28 cellular contexts compared by ENCODE assay signal in genomic region chr11:76713499-76713898, GRCh38. TPM values are rescaled to one million over a fixed set of nuclear protein-coding genes. Genes with fewer than 3 reads are reported as not detected.
A peak's percentile ranks its signal among the peaks of the same experiment; 100 is the strongest.
DNase-seq lines count a peak whose midpoint lies in the region; ATAC-seq, FAIRE-seq and TF ChIP-seq lines count a peak whose summit lies in the region.
"Had no signal": no experiment of that assay in that cellular context is flagged by ENCODE, and none has a peak within 500 bp of the region (broad histone marks: within the 10 kb centered on the region; RNA-seq: fewer than 3 reads in every experiment).

No MANE protein-coding gene starts in this region.

- TF ChIP-seq CTCF in H1 (IDR thresholded peaks at IDR 0.05; ENCODE audit: control extremely low read depth in 1 of 3, insufficient read depth in 1 of 3, low read depth in 1 of 3, low read length in 3 of 3), result no peak

- no peak overlapping the region for H3K4me3 Mint-ChIP-seq in stimulated activated naive CD8-positive, alpha-beta T cell treated with anti-CD3 and anti-CD28 coated beads, Interleukin-15, amount 100 ng/mL, for 72 hours
- H3K4me3 Mint-ChIP-seq in stimulated activated memory B cell treated with anti-CD40 and anti-IgM and Interleukin-4, amounts not matched to agents 10 μg/mL and 1 μg/mL and 100 μg/mL, for 72 hours, result no peak overlapping the region
- H3K4me3 Mint-ChIP-seq: B cell; CD4-positive, alpha-beta T cell; CD8-positive, alpha-beta T cell had no signal

- no peaks in the 10 kb centered on the region for H4K20me1 ChIP-seq in H1 (replicated peaks in 1 of 2; ENCODE audit: control insufficient read depth in 1 of 2, insufficient read depth in 2 of 2, low read length in 2 of 2)
- H4K20me1 ChIP-seq: BLaER1 treated with 17β-estradiol and CSF1 and Interleukin-3, amounts not matched to agents 10 nM and 100 nM had no signal

- TF ChIP-seq EP300 in H1 (IDR thresholded peaks at IDR 0.05; ENCODE audit: borderline replicate concordance in 1 of 2, low read depth in 2 of 2, low read length in 2 of 2), result no peak

- H2BK20ac ChIP-seq in H1 (ENCODE audit: low read length), result no peak overlapping the region

- H3K23me2 ChIP-seq in H1 (ENCODE audit: low read depth, low read length), result peaks cover 7% of the 10 kb centered on the region; the same call in 1 of the 2 replicates

- no peak for DNase-seq in stimulated activated naive CD8-positive, alpha-beta T cell treated with anti-CD3 and anti-CD28 coated beads, Interleukin-15, amount 100 ng/mL, for 72 hours
- no peak for DNase-seq in stimulated activated naive CD8-positive, alpha-beta T cell treated with anti-CD3 and anti-CD28 coated beads, Interleukin-15, Interleukin-2, amounts not matched to agents 100 U/mL and 50 U/mL, for 24 hours
- no peak for DNase-seq in H1 (ENCODE audit: low read depth in 1 of 2, low spot score in 2 of 2)
- DNase-seq in NCI-H1048 (lab: John Stamatoyannopoulos, UW), result no peak
- DNase-seq in stimulated activated naive CD4-positive, alpha-beta T cell (lab: John Stamatoyannopoulos, UW), result no peak
- DNase-seq: AML-193; Caco-2; Calu3; CD4-positive, alpha-beta T cell; CD8-positive, alpha-beta T cell; DMS 273 treated with DMSO at 0.1 percent for 48 hours; DMS153; DMS53; DMS79; DND-41; EL; GDM1 had no signal

- H3K27me3 Mint-ChIP-seq in stimulated activated naive CD8-positive, alpha-beta T cell treated with anti-CD3 and anti-CD28 coated beads, Interleukin-15, amount 100 ng/mL, for 72 hours, result peaks cover under 1% of the 10 kb centered on the region
- peaks cover 12% of the 10 kb centered on the region for H3K27me3 Mint-ChIP-seq in stimulated activated memory B cell treated with anti-CD40 and anti-IgM and Interleukin-4, amounts not matched to agents 10 μg/mL and 1 μg/mL and 100 μg/mL, for 72 hours
- H3K27me3 Mint-ChIP-seq: CD4-positive, alpha-beta T cell had no signal

- peak overlapping the region; percentile 17 for H3K56ac ChIP-seq in H1 (replicated peaks; ENCODE audit: insufficient read length, low read depth, low read length)

- no peaks in the 10 kb centered on the region for H3K9me3 Mint-ChIP-seq in stimulated activated naive CD8-positive, alpha-beta T cell treated with anti-CD3 and anti-CD28 coated beads, Interleukin-15, amount 100 ng/mL, for 72 hours
- H3K9me3 Mint-ChIP-seq in stimulated activated memory B cell treated with anti-CD40 and anti-IgM and Interleukin-4, amounts not matched to agents 10 μg/mL and 1 μg/mL and 100 μg/mL, for 72 hours, result no peaks in the 10 kb centered on the region
- H3K9me3 Mint-ChIP-seq: CD4-positive, alpha-beta T cell; CD8-positive, alpha-beta T cell had no signal

- H3K4me1 ChIP-seq in H1 (replicated peaks in 1 of 4; ENCODE audit: control insufficient read depth in 3 of 4, insufficient read depth in 4 of 4, low read length in 3 of 4), result no peaks in the 10 kb centered on the region
- H3K4me1 ChIP-seq: A549; BLaER1 treated with 17β-estradiol and CSF1 and Interleukin-3, amounts not matched to agents 10 nM and 100 nM; Caco-2 had no signal

- H2BK15ac ChIP-seq in H1 (ENCODE audit: low read length), result no peak overlapping the region

- no peak overlapping the region for H3K23ac ChIP-seq in H1 (ENCODE audit: insufficient read length)

- H3K27me3 ChIP-seq in H1 (replicated peaks in 1 of 4; ENCODE audit: control insufficient read depth in 3 of 4, extremely low read depth in 1 of 4, insufficient read depth in 3 of 4, low read length in 3 of 4), result no peaks in the 10 kb centered on the region
- H3K27me3 ChIP-seq: BLaER1 treated with 17β-estradiol and CSF1 and Interleukin-3, amounts not matched to agents 10 nM and 100 nM had no signal

- no peak overlapping the region for H3K9ac ChIP-seq in H1 (replicated peaks in 1 of 4; ENCODE audit: extremely low read depth in 1 of 4, low read depth in 3 of 4, low read length in 3 of 4)
- H3K9ac ChIP-seq: BLaER1 treated with 17β-estradiol and CSF1 and Interleukin-3, amounts not matched to agents 10 nM and 100 nM had no signal

- no peak overlapping the region for H4K91ac ChIP-seq in H1 (replicated peaks; ENCODE audit: insufficient read length, low read length)

- H3K18ac ChIP-seq in H1 (ENCODE audit: extremely low read depth, low read length), result no peak overlapping the region

- no peak for TF ChIP-seq POLR2A in H1 (IDR thresholded peaks at IDR 0.05; ENCODE audit: control extremely low read depth in 1 of 2, low read depth in 2 of 2, low read length in 2 of 2)

- peak; percentile 33 for ATAC-seq in stimulated activated naive CD8-positive, alpha-beta T cell treated with anti-CD3 and anti-CD28 coated beads, Interleukin-15, amount 100 ng/mL, for 72 hours
- no peak for ATAC-seq in stimulated activated naive CD8-positive, alpha-beta T cell treated with anti-CD3 and anti-CD28 coated beads, Interleukin-15, Interleukin-2, amounts not matched to agents 100 U/mL and 50 U/mL, for 24 hours
- ATAC-seq in stimulated activated memory B cell treated with anti-CD40 and anti-IgM and Interleukin-4, amounts not matched to agents 10 μg/mL and 1 μg/mL and 100 μg/mL, for 72 hours, result peak; percentile 25
- ATAC-seq: A549; CD8-positive, alpha-beta T cell; GM12878 had no signal

- 75% methylated on average over 1 of the region's 2 CpGs; no CpG with 5 or more reads in 1 of the 2 experiments for WGBS in H1 (ENCODE audit: extremely low coverage in 1 of 2, insufficient coverage in 1 of 2, insufficient read length in 1 of 2, insufficient replicate concordance in 2 of 2, low coverage in 1 of 2, low lambda C conversion rate in 2 of 2, missing lambda C conversion rate in 1 of 2), 2 experiments

- H4K8ac ChIP-seq in H1 (ENCODE audit: extremely low read depth, insufficient read depth, low read length), result no peak overlapping the region

- H3K14ac ChIP-seq in H1 (ENCODE audit: insufficient read length), result no peak overlapping the region

- H2BK12ac ChIP-seq in H1 (ENCODE audit: low read depth, low read length), result no peak overlapping the region

- no peak for TF ChIP-seq RAD21 in H1 (IDR thresholded peaks at IDR 0.05 in 1 of 2, conservative IDR thresholded peaks at IDR 0.05 in 1 of 2; ENCODE audit: low read depth in 2 of 2, low read length in 2 of 2)

- no peak overlapping the region for H3K4ac ChIP-seq in H1 (replicated peaks; ENCODE audit: insufficient read length, low read depth, low read length)

- H3K4me2 ChIP-seq in H1 (ENCODE audit: insufficient read depth in 1 of 2, low read depth in 2 of 2, low read length in 2 of 2), result no peak overlapping the region
- H3K4me2 ChIP-seq: A549; BLaER1 treated with 17β-estradiol and CSF1 and Interleukin-3, amounts not matched to agents 10 nM and 100 nM had no signal

- CTCF ChIA-PET in H1 (lab: Charles Lee; ENCODE audit: partially characterized antibody), result interaction anchor here (0.6 to 5.0 kb wide), 10 partner anchors 10 to 530 kb away, joined by 3 to 39 read pairs (median 4); no protein-coding TSS in a partner anchor

- H2BK5ac ChIP-seq in H1 (ENCODE audit: low read depth, low read length), result no peak overlapping the region

- no peak overlapping the region for H3K27ac Mint-ChIP-seq in stimulated activated naive CD8-positive, alpha-beta T cell treated with anti-CD3 and anti-CD28 coated beads, Interleukin-15, amount 100 ng/mL, for 72 hours
- H3K27ac Mint-ChIP-seq in stimulated activated memory B cell treated with anti-CD40 and anti-IgM and Interleukin-4, amounts not matched to agents 10 μg/mL and 1 μg/mL and 100 μg/mL, for 72 hours, result no peak overlapping the region
- H3K27ac Mint-ChIP-seq: B cell; CD4-positive, alpha-beta T cell; CD8-positive, alpha-beta T cell had no signal

- FAIRE-seq in H1 (lab: Jason Lieb, UNC), result no peak
- FAIRE-seq: A549, GM12878, GM12892, GM18507 had no signal

- no peaks in the 10 kb centered on the region for H3K9me3 ChIP-seq in H1 (ENCODE audit: insufficient read depth in 2 of 2, low read depth in 1 of 2, low read length in 1 of 2)
- H3K9me3 ChIP-seq: A549; BLaER1 treated with 17β-estradiol and CSF1 and Interleukin-3, amounts not matched to agents 10 nM and 100 nM; Caco-2 had no signal

- H3K79me1 ChIP-seq in H1 (ENCODE audit: low read depth, low read length), result no peaks in the 10 kb centered on the region

- H2BK120ac ChIP-seq in H1 (replicated peaks; ENCODE audit: low read depth, low read length), result no peak overlapping the region

- H4K5ac ChIP-seq in H1 (ENCODE audit: insufficient read length, low read depth, low read length), result no peak overlapping the region

- H2AFZ ChIP-seq in H1 (ENCODE audit: low read length), result no peak overlapping the region

- POLR2A ChIA-PET in H1 (lab: Charles Lee; ENCODE audit: partially characterized antibody), result interaction anchor here (1.4 to 2.1 kb wide), 2 partner anchors 9 kb away, joined by 4 to 6 read pairs; no protein-coding TSS in a partner anchor

- no peaks in the 10 kb centered on the region for H3K4me1 Mint-ChIP-seq in stimulated activated naive CD8-positive, alpha-beta T cell treated with anti-CD3 and anti-CD28 coated beads, Interleukin-15, amount 100 ng/mL, for 72 hours
- H3K4me1 Mint-ChIP-seq in stimulated activated memory B cell treated with anti-CD40 and anti-IgM and Interleukin-4, amounts not matched to agents 10 μg/mL and 1 μg/mL and 100 μg/mL, for 72 hours, result no peaks in the 10 kb centered on the region
- H3K4me1 Mint-ChIP-seq: B cell had no signal

- no peak overlapping the region for H2AK5ac ChIP-seq in H1 (ENCODE audit: low read depth, low read length)

- no peak overlapping the region for H3K27ac ChIP-seq in H1 (ENCODE audit: low read depth, low read length)
- H3K27ac ChIP-seq: 22Rv1; A549; BLaER1 treated with 17β-estradiol and CSF1 and Interleukin-3, amounts not matched to agents 10 nM and 100 nM; C4-2B had no signal

- H3K36me3 Mint-ChIP-seq in stimulated activated memory B cell treated with anti-CD40 and anti-IgM and Interleukin-4, amounts not matched to agents 10 μg/mL and 1 μg/mL and 100 μg/mL, for 72 hours, result no peaks in the 10 kb centered on the region
- H3K36me3 Mint-ChIP-seq: CD8-positive, alpha-beta T cell had no signal

- no peaks in the 10 kb centered on the region for H3K36me3 ChIP-seq in H1 (ENCODE audit: control insufficient read depth in 2 of 4, insufficient read depth in 4 of 4, low read length in 3 of 4)
- H3K36me3 ChIP-seq: BLaER1 treated with 17β-estradiol and CSF1 and Interleukin-3, amounts not matched to agents 10 nM and 100 nM had no signal

- no peaks in the 10 kb centered on the region for H3K79me2 ChIP-seq in H1 (ENCODE audit: control insufficient read depth in 1 of 2, insufficient read depth in 2 of 2, low read length in 2 of 2)

- H3K4me3 ChIP-seq in H1 (ENCODE audit: extremely low read depth in 1 of 4, insufficient read depth in 2 of 4, low read depth in 3 of 4, low read length in 4 of 4), result no peak overlapping the region
- H3K4me3 ChIP-seq: A549; BLaER1 treated with 17β-estradiol and CSF1 and Interleukin-3, amounts not matched to agents 10 nM and 100 nM; GM12878 had no signal

RNA-seq across cellular contexts. Expression of gene LRRC32, which starts 43.0 kb away (rescaled TPM):
- 0.44 and 0.99 TPM in 2 replicates for total RNA-seq in H1 (2021; fragmentation: NEBNext Ultra II Directional; extraction: Animal tissue kit (Norgen Biotek cat#: 25700))
- 1.9 and 2.0 TPM in 2 replicates for polyA plus RNA-seq in H1 (2011; rRNA removed)
- polyA plus RNA-seq in H1 (2011; cell fraction: cytosol; rRNA removed), result 1.0 TPM
- 0.88 TPM for polyA plus RNA-seq in H1 (2011; cell fraction: nucleus; rRNA removed)
- polyA plus RNA-seq in H1 (2012, experiment 1 of 2), result 1.0 to 3.3 TPM (median 1.7 TPM) in 4 replicates
- 1.0 TPM for polyA plus RNA-seq in H1 (2012, experiment 2 of 2)
- 1.1 TPM for polyA plus RNA-seq in H1 (2013, experiment 1 of 2)
- polyA plus RNA-seq in H1 (2013, experiment 2 of 2), result 1.2 TPM
- polyA minus RNA-seq in H1 (2011; rRNA and poly(A)+ RNA removed), result 0.95 and 1.2 TPM in 2 replicates
- 1.2 TPM for polyA minus RNA-seq in H1 (2011; cell fraction: cytosol; rRNA and poly(A)+ RNA removed)
- 0.50 TPM for polyA minus RNA-seq in H1 (2011; cell fraction: nucleus; rRNA and poly(A)+ RNA removed)
- total RNA-seq: A172, Calu3, G401 had no signal
